Comparison of ENCODE assay signal across 1 cellular context in the genomic region with DNA sequence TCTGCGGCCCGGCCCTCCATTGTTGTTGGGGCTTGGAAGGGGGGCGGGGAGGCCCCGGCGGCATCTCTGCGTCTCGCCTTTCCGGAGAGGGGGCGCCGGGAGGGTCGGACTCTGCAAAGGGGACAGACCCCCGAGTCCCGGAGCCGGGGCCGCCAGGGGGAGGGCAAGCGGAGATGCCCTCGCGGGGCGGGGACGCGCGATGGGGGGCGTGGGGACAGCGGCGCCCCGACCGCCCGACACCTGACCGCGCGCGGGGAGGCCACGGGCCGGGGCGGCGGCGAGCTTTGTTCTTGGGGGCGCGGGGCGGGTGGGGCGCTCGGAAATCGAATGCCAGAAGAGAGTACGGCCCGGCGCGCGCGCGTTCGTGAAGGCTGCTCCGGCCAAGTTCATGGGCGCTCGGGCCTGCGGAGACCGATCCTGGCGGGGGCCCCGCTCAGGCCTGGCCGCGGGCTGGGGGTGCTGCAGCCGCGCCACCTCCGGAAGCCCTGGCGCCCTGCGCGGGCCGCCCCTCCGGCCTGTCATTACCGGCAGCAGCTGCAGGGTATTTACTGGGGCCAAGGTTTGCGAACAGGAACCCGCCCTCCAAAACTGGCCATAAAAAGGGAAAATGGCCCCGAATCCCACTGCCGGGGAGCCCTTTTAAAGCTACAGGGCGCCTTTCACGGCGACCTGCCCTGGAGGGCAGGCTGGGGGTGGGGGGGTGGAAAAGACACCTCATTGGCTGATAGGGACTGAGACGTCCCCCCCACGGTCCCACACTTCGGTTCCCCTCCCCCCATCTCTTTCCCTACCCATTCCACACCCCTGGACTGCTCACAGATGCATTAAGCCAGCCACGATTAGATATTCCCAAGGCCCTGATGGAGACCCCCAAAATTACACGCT.
A peak's percentile ranks its signal among the peaks of the same experiment; 100 is the strongest.
TF ChIP-seq lines count a peak whose summit lies in the region.

No MANE protein-coding gene starts in this region.

TF ChIP-seq in HEK293, 187 proteins besides CTCF, POLR2A, EP300 and RAD21 (continued from another document and continues in another):
- TF ChIP-seq, protein P1, sequence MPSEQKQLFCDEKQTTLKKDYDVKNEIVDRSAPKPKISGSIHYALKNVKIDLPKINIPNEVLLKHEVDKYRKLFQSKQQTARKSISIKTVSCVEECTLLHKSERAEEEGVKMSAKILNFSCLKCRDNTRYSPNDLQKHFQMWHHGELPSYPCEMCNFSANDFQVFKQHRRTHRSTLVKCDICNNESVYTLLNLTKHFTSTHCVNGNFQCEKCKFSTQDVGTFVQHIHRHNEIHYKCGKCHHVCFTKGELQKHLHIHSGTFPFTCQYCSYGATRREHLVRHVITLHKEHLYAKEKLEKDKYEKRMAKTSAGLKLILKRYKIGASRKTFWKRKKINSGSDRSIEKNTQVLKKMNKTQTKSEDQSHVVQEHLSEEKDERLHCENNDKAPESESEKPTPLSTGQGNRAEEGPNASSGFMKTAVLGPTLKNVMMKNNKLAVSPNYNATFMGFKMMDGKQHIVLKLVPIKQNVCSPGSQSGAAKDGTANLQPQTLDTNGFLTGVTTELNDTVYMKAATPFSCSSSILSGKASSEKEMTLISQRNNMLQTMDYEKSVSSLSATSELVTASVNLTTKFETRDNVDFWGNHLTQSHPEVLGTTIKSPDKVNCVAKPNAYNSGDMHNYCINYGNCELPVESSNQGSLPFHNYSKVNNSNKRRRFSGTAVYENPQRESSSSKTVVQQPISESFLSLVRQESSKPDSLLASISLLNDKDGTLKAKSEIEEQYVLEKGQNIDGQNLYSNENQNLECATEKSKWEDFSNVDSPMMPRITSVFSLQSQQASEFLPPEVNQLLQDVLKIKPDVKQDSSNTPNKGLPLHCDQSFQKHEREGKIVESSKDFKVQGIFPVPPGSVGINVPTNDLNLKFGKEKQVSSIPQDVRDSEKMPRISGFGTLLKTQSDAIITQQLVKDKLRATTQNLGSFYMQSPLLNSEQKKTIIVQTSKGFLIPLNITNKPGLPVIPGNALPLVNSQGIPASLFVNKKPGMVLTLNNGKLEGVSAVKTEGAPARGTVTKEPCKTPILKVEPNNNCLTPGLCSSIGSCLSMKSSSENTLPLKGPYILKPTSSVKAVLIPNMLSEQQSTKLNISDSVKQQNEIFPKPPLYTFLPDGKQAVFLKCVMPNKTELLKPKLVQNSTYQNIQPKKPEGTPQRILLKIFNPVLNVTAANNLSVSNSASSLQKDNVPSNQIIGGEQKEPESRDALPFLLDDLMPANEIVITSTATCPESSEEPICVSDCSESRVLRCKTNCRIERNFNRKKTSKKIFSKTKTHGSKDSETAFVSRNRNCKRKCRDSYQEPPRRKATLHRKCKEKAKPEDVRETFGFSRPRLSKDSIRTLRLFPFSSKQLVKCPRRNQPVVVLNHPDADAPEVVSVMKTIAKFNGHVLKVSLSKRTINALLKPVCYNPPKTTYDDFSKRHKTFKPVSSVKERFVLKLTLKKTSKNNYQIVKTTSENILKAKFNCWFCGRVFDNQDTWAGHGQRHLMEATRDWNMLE (tag by site-specific recombination; conservative IDR thresholded peaks at IDR 0.05; ENCODE audit: low read depth) = no peak
- TF ChIP-seq ZXDB (tag by site-specific recombination; IDR thresholded peaks at IDR 0.05) (peak; percentile 85), OSR2 (tag by site-specific recombination; IDR thresholded peaks at IDR 0.05) (no peak), ZNF777 (tag by site-specific recombination; IDR thresholded peaks at IDR 0.05; ENCODE audit: borderline replicate concordance) (no peak), ZNF548 (tag by site-specific recombination; IDR thresholded peaks at IDR 0.05) (no peak), ZNF112 (tag by site-specific recombination; IDR thresholded peaks at IDR 0.05) (no peak), ZNF394 (tag by site-specific recombination; IDR thresholded peaks at IDR 0.05; ENCODE audit: borderline replicate concordance) (no peak), ZNF626 (tag by site-specific recombination; IDR thresholded peaks at IDR 0.05) (no peak), ZNF223 (tag by site-specific recombination; IDR thresholded peaks at IDR 0.05) (no peak), ZNF416 (tag by site-specific recombination; IDR thresholded peaks at IDR 0.05) (no peak), ZFP69B (tag by site-specific recombination; IDR thresholded peaks at IDR 0.05) (0 out of 2 replicates have a peak, but pooled peaks have one; percentile 35), WT1 (tag by site-specific recombination; IDR thresholded peaks at IDR 0.05) (no peak), ZIC2 (tag by site-specific recombination; IDR thresholded peaks at IDR 0.05) (peak; percentile 56), ZNF335 (tag by site-specific recombination; conservative IDR thresholded peaks at IDR 0.05) (peak; percentile 53), ZNF404 (tag by site-specific recombination; IDR thresholded peaks at IDR 0.05) (no peak), HOXC10 (CRISPR knock-in tag; IDR thresholded peaks at IDR 0.05) (no peak), HOXA7 (CRISPR knock-in tag; IDR thresholded peaks at IDR 0.05; ENCODE audit: borderline replicate concordance) (no peak), ZNF530 (tag by site-specific recombination; IDR thresholded peaks at IDR 0.05; ENCODE audit: low read depth) (no peak), BCL11A (tag by site-specific recombination; IDR thresholded peaks at IDR 0.05; ENCODE audit: low read depth) (no peak), ZNF624 (tag by site-specific recombination; IDR thresholded peaks at IDR 0.05) (no peak), ZBTB20 (tag by site-specific recombination; IDR thresholded peaks at IDR 0.05) (peak; percentile 10; the same call in 1 of the 2 replicates), ZNF341 (tag by site-specific recombination; IDR thresholded peaks at IDR 0.05; ENCODE audit: low read depth) (0 out of 2 replicates have a peak, but pooled peaks have one; percentile 26), TCF7L2 (IDR thresholded peaks at IDR 0.05; ENCODE audit: borderline replicate concordance, low read depth, low read length) (no peak), ZNF324 (tag by site-specific recombination; IDR thresholded peaks at IDR 0.05) (no peak), ZSCAN16 (tag by site-specific recombination; IDR thresholded peaks at IDR 0.05) (no peak), ZNF48 (tag by site-specific recombination; IDR thresholded peaks at IDR 0.05) (no peak), ZNF510 (tag by site-specific recombination; IDR thresholded peaks at IDR 0.05; ENCODE audit: insufficient replicate concordance) (no peak), ZBTB17 (tag by site-specific recombination; IDR thresholded peaks at IDR 0.05) (no peak)
- TF ChIP-seq, protein P2, sequence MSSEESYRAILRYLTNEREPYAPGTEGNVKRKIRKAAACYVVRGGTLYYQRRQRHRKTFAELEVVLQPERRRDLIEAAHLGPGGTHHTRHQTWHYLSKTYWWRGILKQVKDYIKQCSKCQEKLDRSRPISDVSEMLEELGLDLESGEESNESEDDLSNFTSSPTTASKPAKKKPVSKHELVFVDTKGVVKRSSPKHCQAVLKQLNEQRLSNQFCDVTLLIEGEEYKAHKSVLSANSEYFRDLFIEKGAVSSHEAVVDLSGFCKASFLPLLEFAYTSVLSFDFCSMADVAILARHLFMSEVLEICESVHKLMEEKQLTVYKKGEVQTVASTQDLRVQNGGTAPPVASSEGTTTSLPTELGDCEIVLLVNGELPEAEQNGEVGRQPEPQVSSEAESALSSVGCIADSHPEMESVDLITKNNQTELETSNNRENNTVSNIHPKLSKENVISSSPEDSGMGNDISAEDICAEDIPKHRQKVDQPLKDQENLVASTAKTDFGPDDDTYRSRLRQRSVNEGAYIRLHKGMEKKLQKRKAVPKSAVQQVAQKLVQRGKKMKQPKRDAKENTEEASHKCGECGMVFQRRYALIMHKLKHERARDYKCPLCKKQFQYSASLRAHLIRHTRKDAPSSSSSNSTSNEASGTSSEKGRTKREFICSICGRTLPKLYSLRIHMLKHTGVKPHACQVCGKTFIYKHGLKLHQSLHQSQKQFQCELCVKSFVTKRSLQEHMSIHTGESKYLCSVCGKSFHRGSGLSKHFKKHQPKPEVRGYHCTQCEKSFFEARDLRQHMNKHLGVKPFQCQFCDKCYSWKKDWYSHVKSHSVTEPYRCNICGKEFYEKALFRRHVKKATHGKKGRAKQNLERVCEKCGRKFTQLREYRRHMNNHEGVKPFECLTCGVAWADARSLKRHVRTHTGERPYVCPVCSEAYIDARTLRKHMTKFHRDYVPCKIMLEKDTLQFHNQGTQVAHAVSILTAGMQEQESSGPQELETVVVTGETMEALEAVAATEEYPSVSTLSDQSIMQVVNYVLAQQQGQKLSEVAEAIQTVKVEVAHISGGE (tag by site-specific recombination; conservative IDR thresholded peaks at IDR 0.05; ENCODE audit: low read depth) = no peak; the same call in 1 of the 2 replicates
- TF ChIP-seq, protein P3, sequence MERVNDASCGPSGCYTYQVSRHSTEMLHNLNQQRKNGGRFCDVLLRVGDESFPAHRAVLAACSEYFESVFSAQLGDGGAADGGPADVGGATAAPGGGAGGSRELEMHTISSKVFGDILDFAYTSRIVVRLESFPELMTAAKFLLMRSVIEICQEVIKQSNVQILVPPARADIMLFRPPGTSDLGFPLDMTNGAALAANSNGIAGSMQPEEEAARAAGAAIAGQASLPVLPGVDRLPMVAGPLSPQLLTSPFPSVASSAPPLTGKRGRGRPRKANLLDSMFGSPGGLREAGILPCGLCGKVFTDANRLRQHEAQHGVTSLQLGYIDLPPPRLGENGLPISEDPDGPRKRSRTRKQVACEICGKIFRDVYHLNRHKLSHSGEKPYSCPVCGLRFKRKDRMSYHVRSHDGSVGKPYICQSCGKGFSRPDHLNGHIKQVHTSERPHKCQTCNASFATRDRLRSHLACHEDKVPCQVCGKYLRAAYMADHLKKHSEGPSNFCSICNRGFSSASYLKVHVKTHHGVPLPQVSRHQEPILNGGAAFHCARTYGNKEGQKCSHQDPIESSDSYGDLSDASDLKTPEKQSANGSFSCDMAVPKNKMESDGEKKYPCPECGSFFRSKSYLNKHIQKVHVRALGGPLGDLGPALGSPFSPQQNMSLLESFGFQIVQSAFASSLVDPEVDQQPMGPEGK (tag by site-specific recombination; IDR thresholded peaks at IDR 0.05) = peak; percentile 72
- TF ChIP-seq, protein P4, sequence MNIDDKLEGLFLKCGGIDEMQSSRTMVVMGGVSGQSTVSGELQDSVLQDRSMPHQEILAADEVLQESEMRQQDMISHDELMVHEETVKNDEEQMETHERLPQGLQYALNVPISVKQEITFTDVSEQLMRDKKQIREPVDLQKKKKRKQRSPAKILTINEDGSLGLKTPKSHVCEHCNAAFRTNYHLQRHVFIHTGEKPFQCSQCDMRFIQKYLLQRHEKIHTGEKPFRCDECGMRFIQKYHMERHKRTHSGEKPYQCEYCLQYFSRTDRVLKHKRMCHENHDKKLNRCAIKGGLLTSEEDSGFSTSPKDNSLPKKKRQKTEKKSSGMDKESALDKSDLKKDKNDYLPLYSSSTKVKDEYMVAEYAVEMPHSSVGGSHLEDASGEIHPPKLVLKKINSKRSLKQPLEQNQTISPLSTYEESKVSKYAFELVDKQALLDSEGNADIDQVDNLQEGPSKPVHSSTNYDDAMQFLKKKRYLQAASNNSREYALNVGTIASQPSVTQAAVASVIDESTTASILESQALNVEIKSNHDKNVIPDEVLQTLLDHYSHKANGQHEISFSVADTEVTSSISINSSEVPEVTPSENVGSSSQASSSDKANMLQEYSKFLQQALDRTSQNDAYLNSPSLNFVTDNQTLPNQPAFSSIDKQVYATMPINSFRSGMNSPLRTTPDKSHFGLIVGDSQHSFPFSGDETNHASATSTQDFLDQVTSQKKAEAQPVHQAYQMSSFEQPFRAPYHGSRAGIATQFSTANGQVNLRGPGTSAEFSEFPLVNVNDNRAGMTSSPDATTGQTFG (tag by site-specific recombination; IDR thresholded peaks at IDR 0.05; ENCODE audit: borderline replicate concordance) = no peak
- TF ChIP-seq, protein P5, sequence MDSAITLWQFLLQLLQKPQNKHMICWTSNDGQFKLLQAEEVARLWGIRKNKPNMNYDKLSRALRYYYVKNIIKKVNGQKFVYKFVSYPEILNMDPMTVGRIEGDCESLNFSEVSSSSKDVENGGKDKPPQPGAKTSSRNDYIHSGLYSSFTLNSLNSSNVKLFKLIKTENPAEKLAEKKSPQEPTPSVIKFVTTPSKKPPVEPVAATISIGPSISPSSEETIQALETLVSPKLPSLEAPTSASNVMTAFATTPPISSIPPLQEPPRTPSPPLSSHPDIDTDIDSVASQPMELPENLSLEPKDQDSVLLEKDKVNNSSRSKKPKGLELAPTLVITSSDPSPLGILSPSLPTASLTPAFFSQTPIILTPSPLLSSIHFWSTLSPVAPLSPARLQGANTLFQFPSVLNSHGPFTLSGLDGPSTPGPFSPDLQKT (IDR thresholded peaks at IDR 0.05; ENCODE audit: borderline replicate concordance, low read depth, low read length) = no peak
- TF ChIP-seq, protein P6, sequence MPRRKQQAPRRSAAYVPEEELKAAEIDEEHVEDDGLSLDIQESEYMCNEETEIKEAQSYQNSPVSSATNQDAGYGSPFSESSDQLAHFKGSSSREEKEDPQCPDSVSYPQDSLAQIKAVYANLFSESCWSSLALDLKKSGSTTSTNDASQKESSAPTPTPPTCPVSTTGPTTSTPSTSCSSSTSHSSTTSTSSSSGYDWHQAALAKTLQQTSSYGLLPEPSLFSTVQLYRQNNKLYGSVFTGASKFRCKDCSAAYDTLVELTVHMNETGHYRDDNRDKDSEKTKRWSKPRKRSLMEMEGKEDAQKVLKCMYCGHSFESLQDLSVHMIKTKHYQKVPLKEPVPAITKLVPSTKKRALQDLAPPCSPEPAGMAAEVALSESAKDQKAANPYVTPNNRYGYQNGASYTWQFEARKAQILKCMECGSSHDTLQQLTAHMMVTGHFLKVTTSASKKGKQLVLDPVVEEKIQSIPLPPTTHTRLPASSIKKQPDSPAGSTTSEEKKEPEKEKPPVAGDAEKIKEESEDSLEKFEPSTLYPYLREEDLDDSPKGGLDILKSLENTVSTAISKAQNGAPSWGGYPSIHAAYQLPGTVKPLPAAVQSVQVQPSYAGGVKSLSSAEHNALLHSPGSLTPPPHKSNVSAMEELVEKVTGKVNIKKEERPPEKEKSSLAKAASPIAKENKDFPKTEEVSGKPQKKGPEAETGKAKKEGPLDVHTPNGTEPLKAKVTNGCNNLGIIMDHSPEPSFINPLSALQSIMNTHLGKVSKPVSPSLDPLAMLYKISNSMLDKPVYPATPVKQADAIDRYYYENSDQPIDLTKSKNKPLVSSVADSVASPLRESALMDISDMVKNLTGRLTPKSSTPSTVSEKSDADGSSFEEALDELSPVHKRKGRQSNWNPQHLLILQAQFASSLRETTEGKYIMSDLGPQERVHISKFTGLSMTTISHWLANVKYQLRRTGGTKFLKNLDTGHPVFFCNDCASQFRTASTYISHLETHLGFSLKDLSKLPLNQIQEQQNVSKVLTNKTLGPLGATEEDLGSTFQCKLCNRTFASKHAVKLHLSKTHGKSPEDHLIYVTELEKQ (tag by site-specific recombination; IDR thresholded peaks at IDR 0.05; ENCODE audit: borderline replicate concordance) = no peak
- TF ChIP-seq, protein P7, sequence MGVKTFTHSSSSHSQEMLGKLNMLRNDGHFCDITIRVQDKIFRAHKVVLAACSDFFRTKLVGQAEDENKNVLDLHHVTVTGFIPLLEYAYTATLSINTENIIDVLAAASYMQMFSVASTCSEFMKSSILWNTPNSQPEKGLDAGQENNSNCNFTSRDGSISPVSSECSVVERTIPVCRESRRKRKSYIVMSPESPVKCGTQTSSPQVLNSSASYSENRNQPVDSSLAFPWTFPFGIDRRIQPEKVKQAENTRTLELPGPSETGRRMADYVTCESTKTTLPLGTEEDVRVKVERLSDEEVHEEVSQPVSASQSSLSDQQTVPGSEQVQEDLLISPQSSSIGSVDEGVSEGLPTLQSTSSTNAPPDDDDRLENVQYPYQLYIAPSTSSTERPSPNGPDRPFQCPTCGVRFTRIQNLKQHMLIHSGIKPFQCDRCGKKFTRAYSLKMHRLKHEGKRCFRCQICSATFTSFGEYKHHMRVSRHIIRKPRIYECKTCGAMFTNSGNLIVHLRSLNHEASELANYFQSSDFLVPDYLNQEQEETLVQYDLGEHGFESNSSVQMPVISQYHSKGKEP (tag by site-specific recombination; IDR thresholded peaks at IDR 0.05) = no peak
